8 cellular contexts compared by ENCODE assay signal in genomic region chr6:31897612-31898199, GRCh38. TPM values are rescaled to one million over a fixed set of nuclear protein-coding genes. Genes with fewer than 3 reads are reported as not detected.
DNase-seq lines count a peak whose midpoint lies in the region; FAIRE-seq and TF ChIP-seq lines count a peak whose summit lies in the region.

TSS of gene EHMT2 (minus strand) at chr6:31897698. CDS start at chr6:31897677, 21 bp downstream.

- peak within 1 kb of the TSS; percentile 78; the same call in 1 of the 2 replicates for H2AFZ ChIP-seq in H1 (ENCODE audit: low read length)

- H3K36me3 ChIP-seq in H1 (ENCODE audit: control insufficient read depth in 2 of 4, insufficient read depth in 4 of 4, low read length in 3 of 4) (peaks cover 13 to 36% (median 31%) of the 10 kb centered on the region in 4 experiments), mesendoderm (ENCODE audit: control insufficient read depth, insufficient read depth, low read length) (peaks cover 4% of the 10 kb centered on the region)

- H3K4me3 ChIP-seq in H1 (ENCODE audit: extremely low read depth in 1 of 4, insufficient read depth in 2 of 4, low read depth in 3 of 4, low read length in 4 of 4) (peak within 1 kb of the TSS; percentile 74 to 97 (median 82)), mesendoderm (ENCODE audit: low read length) (peak within 1 kb of the TSS; percentile 85)

- H3K27me3 ChIP-seq in H1 (replicated peaks in 1 of 4; ENCODE audit: control insufficient read depth in 3 of 4, extremely low read depth in 1 of 4, insufficient read depth in 3 of 4, low read length in 3 of 4) = no peaks in the 10 kb centered on the region
- no peaks in the 10 kb centered on the region for H3K27me3 ChIP-seq in mesendoderm (ENCODE audit: insufficient read depth, low read length, poor library complexity)

- peak within 1 kb of the TSS; percentile 93 for H3K18ac ChIP-seq in H1 (ENCODE audit: extremely low read depth, low read length)
- H3K18ac ChIP-seq in mesendoderm (ENCODE audit: low read length) = peak within 1 kb of the TSS; percentile 99

- H3K4me1 ChIP-seq in H1 (replicated peaks in 1 of 4; ENCODE audit: control insufficient read depth in 3 of 4, insufficient read depth in 4 of 4, low read length in 3 of 4) (peaks cover 0 to 14% (median 6%) of the 10 kb centered on the region in 4 experiments; a peak in 6 of 7 replicates), mesendoderm (ENCODE audit: control insufficient read depth, low read depth, low read length) (no peaks in the 10 kb centered on the region)

- H4K5ac ChIP-seq in H1 (ENCODE audit: insufficient read length, low read depth, low read length) (peak within 1 kb of the TSS; percentile 82), mesendoderm (ENCODE audit: low read length) (no peak within 1 kb of the TSS)

- CTCF ChIA-PET in H1 (lab: Charles Lee; ENCODE audit: partially characterized antibody) = interaction anchor here (0.6 to 2.1 kb wide), 8 partner anchors 9 to 156 kb away, joined by 3 to 11 read pairs (median 6); no protein-coding TSS in a partner anchor

- H2BK15ac ChIP-seq in H1 (ENCODE audit: low read length) = no peak within 1 kb of the TSS
- H2BK15ac ChIP-seq in mesendoderm (replicated peaks; ENCODE audit: low read depth) = no peak within 1 kb of the TSS

- H3K23ac ChIP-seq in H1 (ENCODE audit: insufficient read length) = no peak within 1 kb of the TSS
- H3K23ac ChIP-seq in mesendoderm (ENCODE audit: low read length) = no peak within 1 kb of the TSS

- H2BK12ac ChIP-seq in H1 (ENCODE audit: low read depth, low read length) = no peak within 1 kb of the TSS

- H2AK5ac ChIP-seq in H1 (ENCODE audit: low read depth, low read length) (0 out of 2 replicates have a peak within 1 kb of the TSS, but pooled peaks have one; percentile 20), mesendoderm (ENCODE audit: low read length) (no peak within 1 kb of the TSS)

- peak within 1 kb of the TSS; percentile 85 to 92 for H3K4me2 ChIP-seq in H1 (ENCODE audit: insufficient read depth in 1 of 2, low read depth in 2 of 2, low read length in 2 of 2)
- peak within 1 kb of the TSS; percentile 100 for H3K4me2 ChIP-seq in mesendoderm (ENCODE audit: low read length)

- H2BK120ac ChIP-seq in H1 (replicated peaks; ENCODE audit: low read depth, low read length) = no peak within 1 kb of the TSS
- H2BK120ac ChIP-seq in mesendoderm (ENCODE audit: low read depth, low read length) = peak within 1 kb of the TSS; percentile 76

- POLR2A ChIA-PET in H1 (lab: Charles Lee; ENCODE audit: partially characterized antibody) = interaction anchor here (0.7 to 3.6 kb wide), 29 partner anchors 9 to 259 kb away, joined by 3 to 40 read pairs (median 5); partner anchors contain the start of genes DXO, GPANK1, HSPA1B and MSH5

- H3K14ac ChIP-seq in H1 (ENCODE audit: insufficient read length) = no peak within 1 kb of the TSS

- H3K79me1 ChIP-seq in H1 (ENCODE audit: low read depth, low read length) (peaks cover 2% of the 10 kb centered on the region), mesendoderm (ENCODE audit: low read length) (peaks cover 4% of the 10 kb centered on the region)

- H4K20me1 ChIP-seq in H1 (replicated peaks in 1 of 2; ENCODE audit: control insufficient read depth in 1 of 2, insufficient read depth in 2 of 2, low read length in 2 of 2) = peaks cover 1 to 5% of the 10 kb centered on the region in 2 experiments

- no peak for FAIRE-seq in H1 (lab: Jason Lieb, UNC)

- H3K56ac ChIP-seq in H1 (replicated peaks; ENCODE audit: insufficient read length, low read depth, low read length) (peak within 1 kb of the TSS; percentile 73), mesendoderm (ENCODE audit: low read length) (peak within 1 kb of the TSS; percentile 92)

- H3K79me2 ChIP-seq in H1 (ENCODE audit: control insufficient read depth in 1 of 2, insufficient read depth in 2 of 2, low read length in 2 of 2) = peaks cover 0 to 17% of the 10 kb centered on the region in 2 experiments; a peak in 2 of 4 replicates
- peaks cover 4% of the 10 kb centered on the region for H3K79me2 ChIP-seq in mesendoderm (ENCODE audit: control insufficient read depth, insufficient read depth, low read length)

- TF ChIP-seq POLR2A in GM19193 (IDR thresholded peaks at IDR 0.05; ENCODE audit: extremely low read depth, insufficient read depth, insufficient read length) (peak; percentile 64), H1 (IDR thresholded peaks at IDR 0.05; ENCODE audit: control extremely low read depth in 1 of 2, low read depth in 2 of 2, low read length in 2 of 2) (peak; percentile 72 to 84)

- no peak for TF ChIP-seq RAD21 in H1 (IDR thresholded peaks at IDR 0.05 in 1 of 2, conservative IDR thresholded peaks at IDR 0.05 in 1 of 2; ENCODE audit: low read depth in 2 of 2, low read length in 2 of 2)

- H3K9ac ChIP-seq in H1 (replicated peaks in 1 of 4; ENCODE audit: extremely low read depth in 1 of 4, low read depth in 3 of 4, low read length in 3 of 4) = peak within 1 kb of the TSS; percentile 62 to 88 (median 79)
- peak within 1 kb of the TSS; percentile 83 for H3K9ac ChIP-seq in mesendoderm (ENCODE audit: low read length)

- H4K8ac ChIP-seq in H1 (ENCODE audit: extremely low read depth, insufficient read depth, low read length) = peak within 1 kb of the TSS; percentile 93; the same call in 1 of the 2 replicates
- peak within 1 kb of the TSS; percentile 68 for H4K8ac ChIP-seq in mesendoderm (ENCODE audit: low read depth, low read length)

- 1% methylated on average over 41 of the region's 42 CpGs; no CpG with 5 or more reads in 1 of the 2 experiments for WGBS in H1 (ENCODE audit: extremely low coverage in 1 of 2, insufficient coverage in 1 of 2, insufficient read length in 1 of 2, insufficient replicate concordance in 2 of 2, low coverage in 1 of 2, low lambda C conversion rate in 2 of 2, missing lambda C conversion rate in 1 of 2), 2 experiments
- no CpG with 5 or more reads among the region's 42 CpGs for WGBS in mesendoderm (ENCODE audit: extremely low coverage, insufficient coverage, low lambda C conversion rate)

- peak; percentile 92 for DNase-seq in AG08395 (ENCODE audit: low spot score)
- DNase-seq in HT-29 (ENCODE audit: low spot score) = peak; percentile 82
- peak; percentile 79 for DNase-seq in NOMO-1 treated with dmso at 0.1 percent for 144 hours (lab: John Stamatoyannopoulos, UW; ENCODE audit: unreplicated experiment)
- DNase-seq in activated CD8-positive, alpha-beta memory T cell treated with anti-CD3 and anti-CD28 coated beads for 4 hours (ENCODE audit: low read depth in 2 of 2) = peak; percentile 66 to 67
- peak in 1 of 2 experiments; percentile 89 for DNase-seq in H1 (ENCODE audit: low read depth in 1 of 2, low spot score in 2 of 2)
- peak; percentile 93 for DNase-seq in mesendoderm
- peak; percentile 79 for DNase-seq in stimulated activated CD8-positive, alpha-beta memory T cell treated with anti-CD3 and anti-CD28 coated beads, Interleukin-12 subunit alpha, Interleukin-12 subunit beta, amount 100 ng/mL, for 4 hours (ENCODE audit: low read depth)

- H2BK20ac ChIP-seq in H1 (ENCODE audit: low read length) = no peak within 1 kb of the TSS

- TF ChIP-seq EP300 in H1 (IDR thresholded peaks at IDR 0.05; ENCODE audit: borderline replicate concordance in 1 of 2, low read depth in 2 of 2, low read length in 2 of 2) = no peak

- no peak for TF ChIP-seq CTCF in H1 (IDR thresholded peaks at IDR 0.05; ENCODE audit: control extremely low read depth in 1 of 3, insufficient read depth in 1 of 3, low read depth in 1 of 3, low read length in 3 of 3)

- H3K4ac ChIP-seq in H1 (replicated peaks; ENCODE audit: insufficient read length, low read depth, low read length) = peak within 1 kb of the TSS; percentile 27
- peak within 1 kb of the TSS; percentile 88 for H3K4ac ChIP-seq in mesendoderm (ENCODE audit: low read depth, low read length)

- H3K27ac ChIP-seq in H1 (ENCODE audit: low read depth, low read length) (peak within 1 kb of the TSS; percentile 55; the same call in 1 of the 2 replicates), mesendoderm (ENCODE audit: low read depth, low read length) (peak within 1 kb of the TSS; percentile 72)

- H3K23me2 ChIP-seq in H1 (ENCODE audit: low read depth, low read length) = peaks cover 13% of the 10 kb centered on the region

- peak within 1 kb of the TSS; percentile 80 for H4K91ac ChIP-seq in H1 (replicated peaks; ENCODE audit: insufficient read length, low read length)

- peak within 1 kb of the TSS; percentile 20 for H2BK5ac ChIP-seq in H1 (ENCODE audit: low read depth, low read length)
- no peak within 1 kb of the TSS for H2BK5ac ChIP-seq in mesendoderm (ENCODE audit: low read length)

- no peaks in the 10 kb centered on the region for H3K9me3 ChIP-seq in H1 (ENCODE audit: insufficient read depth in 2 of 2, low read depth in 1 of 2, low read length in 1 of 2)

TF ChIP-seq in H1, 55 proteins besides CTCF, POLR2A, EP300 and RAD21 (continues in another document):
- TF ChIP-seq ATF3 (IDR thresholded peaks at IDR 0.05; ENCODE audit: insufficient read depth, low read depth, low read length) (peak; percentile 61; the same call in 1 of the 2 replicates), TAF1 (IDR thresholded peaks at IDR 0.05; ENCODE audit: low read depth, low read length) (peak; percentile 88), ASH2L (IDR thresholded peaks at IDR 0.05; ENCODE audit: low read length) (no peak), MAX (IDR thresholded peaks at IDR 0.05) (peak; percentile 62), TAF7 (optimal IDR thresholded peaks at IDR 0.05; ENCODE audit: borderline replicate concordance, low read depth, low read length) (peak; percentile 46)

RNA-seq across cellular contexts. Expression of gene EHMT2, which starts in this region (rescaled TPM):
- 85.9 and 98.5 TPM in 2 replicates for total RNA-seq in HT-29 (2014; rRNA removed; shearing (Covaris generic))
- total RNA-seq in H1 (2021; fragmentation: NEBNext Ultra II Directional; extraction: Animal tissue kit (Norgen Biotek cat#: 25700)) = 177 and 183 TPM in 2 replicates
- polyA plus RNA-seq in H1 (2011; rRNA removed) = 125 and 187 TPM in 2 replicates
- polyA plus RNA-seq in H1 (2011; cell fraction: cytosol; rRNA removed) = 135 TPM
- 340 TPM for polyA plus RNA-seq in H1 (2011; cell fraction: nucleus; rRNA removed)
- 142 to 212 TPM (median 202 TPM) in 4 replicates for polyA plus RNA-seq in H1 (2012, experiment 1 of 2)
- polyA plus RNA-seq in H1 (2012, experiment 2 of 2) = 230 TPM
- polyA plus RNA-seq in H1 (2013, experiment 1 of 2) = 102 TPM
- polyA plus RNA-seq in H1 (2013, experiment 2 of 2) = 97.3 TPM
- 161 and 275 TPM in 2 replicates for polyA minus RNA-seq in H1 (2011; rRNA and poly(A)+ RNA removed)
- 127 TPM for polyA minus RNA-seq in H1 (2011; cell fraction: cytosol; rRNA and poly(A)+ RNA removed)
- polyA minus RNA-seq in H1 (2011; cell fraction: nucleus; rRNA and poly(A)+ RNA removed) = 86.5 TPM
- polyA plus RNA-seq in mesendoderm (2013, experiment 1 of 2) = 82.8 TPM
- 81.0 TPM for polyA plus RNA-seq in mesendoderm (2013, experiment 2 of 2)
